ENCODE assay signal across 8 cellular contexts in the genomic region with DNA sequence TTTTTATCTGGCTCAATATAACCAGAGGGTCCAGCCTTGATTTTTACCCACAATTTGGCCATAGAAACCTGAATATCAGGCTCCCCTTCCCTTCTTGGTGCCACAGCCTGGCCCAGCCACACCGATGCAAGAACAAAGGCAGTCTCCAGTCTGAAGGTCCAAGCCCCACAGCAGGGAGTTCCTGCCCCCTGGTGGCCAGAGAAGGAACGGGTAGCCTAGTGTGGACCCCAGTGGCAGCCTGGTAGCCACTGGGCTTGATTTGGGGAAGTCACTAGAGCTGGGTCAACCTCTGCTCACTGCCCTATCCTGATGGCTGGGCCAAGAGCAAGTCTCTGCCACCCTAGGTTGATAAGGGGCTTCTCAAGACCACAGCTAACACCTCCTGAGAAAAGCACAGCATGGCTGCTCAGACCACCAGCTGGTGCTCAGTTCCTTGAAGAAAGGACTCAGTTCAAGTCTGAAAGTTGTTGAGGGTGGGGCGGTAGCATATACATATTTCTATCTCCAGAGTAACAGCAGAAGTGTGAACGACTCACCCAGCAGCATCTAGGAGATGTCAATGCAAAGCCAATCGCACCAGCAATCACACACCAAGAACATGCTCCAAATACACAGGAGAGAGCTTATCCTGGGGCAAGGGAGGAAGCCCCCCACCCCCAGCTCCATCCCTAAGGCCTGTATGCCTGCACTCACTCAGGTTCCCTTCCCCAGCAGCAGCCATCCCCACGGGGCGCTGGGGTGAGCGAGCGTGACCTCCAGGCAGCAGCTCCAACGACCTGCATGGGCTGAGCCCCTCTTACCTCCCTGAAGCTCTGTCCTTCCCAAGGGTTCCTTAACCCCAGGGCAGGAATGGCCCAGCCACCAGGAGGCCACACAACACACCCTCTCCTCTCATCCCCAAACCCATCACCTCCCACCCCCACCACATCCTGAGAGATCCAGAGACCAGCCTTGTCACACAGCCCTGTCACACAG. TPM values are rescaled to one million over a fixed set of nuclear protein-coding genes. Genes with fewer than 3 reads are reported as not detected.
DNase-seq lines count a peak whose midpoint lies in the region; ATAC-seq lines count a peak whose summit lies in the region.

No MANE protein-coding gene starts in this region.

- H3K27ac ChIP-seq in cingulate gyrus (ENCODE audit: low read depth, low read length), result peak overlapping the region; percentile 25

- H3K36me3 ChIP-seq in HAP-1 (replicated peaks), result no peaks in the 10 kb centered on the region

- no peak for ATAC-seq in GM18858 (IDR thresholded peaks at IDR 0.05; ENCODE audit: unreplicated experiment)

- DNase-seq in D341Med (ENCODE audit: low spot score) (peak; percentile 88), HAP-1 (ENCODE audit: low spot score in 2 of 2) (peak; percentile 74 to 92), NCI-H460 (ENCODE audit: extremely low read depth, low read depth) (peak; percentile 66), left kidney (ENCODE audit: low read depth, low spot score) (peak; percentile 92)
- DNase-seq in activated CD4-positive, alpha-beta T cell treated with anti-CD3 and anti-CD28 coated beads for 48 hours, result peak; percentile 89
- peak; percentile 91 for DNase-seq in stimulated activated CD4-positive, alpha-beta T cell treated with anti-CD3 and anti-CD28 coated beads, Interleukin-4, amount 100 ng/mL, for 24 hours

- no peaks in the 10 kb centered on the region for H3K9me3 ChIP-seq in HAP-1

- no peaks in the 10 kb centered on the region for H3K4me1 ChIP-seq in HAP-1

- H3K4me3 ChIP-seq in HAP-1, result no peak overlapping the region

- in situ Hi-C loops in HAP-1 (cut with MboI; ENCODE audit: low sequenced_read_pairs), result no loop called here

- no peaks in the 10 kb centered on the region for H3K27me3 ChIP-seq in HAP-1 (ENCODE audit: low read depth)

RNA-seq across cellular contexts. Expression of gene PFKFB4, which starts 7.6 kb away (rescaled TPM):
- 5.7 and 6.8 TPM in 2 replicates for total RNA-seq in NCI-H460 (2014; rRNA removed; shearing (Covaris generic))
- polyA plus RNA-seq in NCI-H460 (2014; cell fraction: nucleus; rRNA removed), result 4.1 and 8.9 TPM in 2 replicates

RNA-seq across cellular contexts. Expression of gene UCN2, which starts 14.6 kb away (rescaled TPM):
- not detected in 2 replicates for total RNA-seq in NCI-H460 (2014; rRNA removed; shearing (Covaris generic))
- 1.0 TPM in 1 of 2 replicates, not detected in the other for polyA plus RNA-seq in NCI-H460 (2014; cell fraction: nucleus; rRNA removed)

RNA-seq across cellular contexts. Expression of gene SHISA5, which starts 45.0 kb away (rescaled TPM):
- 124 and 139 TPM in 2 replicates for total RNA-seq in NCI-H460 (2014; rRNA removed; shearing (Covaris generic))
- 103 and 132 TPM in 2 replicates for polyA plus RNA-seq in NCI-H460 (2014; cell fraction: nucleus; rRNA removed)

RNA-seq across cellular contexts. Expression of gene COL7A1, which starts 46.1 kb away (rescaled TPM):
- total RNA-seq in NCI-H460 (2014; rRNA removed; shearing (Covaris generic)), result 0.63 and 4.2 TPM in 2 replicates
- polyA plus RNA-seq in NCI-H460 (2014; cell fraction: nucleus; rRNA removed), result 10.4 and 16.6 TPM in 2 replicates
